ENCODE assay signal across 20 cellular contexts in the genomic region with DNA sequence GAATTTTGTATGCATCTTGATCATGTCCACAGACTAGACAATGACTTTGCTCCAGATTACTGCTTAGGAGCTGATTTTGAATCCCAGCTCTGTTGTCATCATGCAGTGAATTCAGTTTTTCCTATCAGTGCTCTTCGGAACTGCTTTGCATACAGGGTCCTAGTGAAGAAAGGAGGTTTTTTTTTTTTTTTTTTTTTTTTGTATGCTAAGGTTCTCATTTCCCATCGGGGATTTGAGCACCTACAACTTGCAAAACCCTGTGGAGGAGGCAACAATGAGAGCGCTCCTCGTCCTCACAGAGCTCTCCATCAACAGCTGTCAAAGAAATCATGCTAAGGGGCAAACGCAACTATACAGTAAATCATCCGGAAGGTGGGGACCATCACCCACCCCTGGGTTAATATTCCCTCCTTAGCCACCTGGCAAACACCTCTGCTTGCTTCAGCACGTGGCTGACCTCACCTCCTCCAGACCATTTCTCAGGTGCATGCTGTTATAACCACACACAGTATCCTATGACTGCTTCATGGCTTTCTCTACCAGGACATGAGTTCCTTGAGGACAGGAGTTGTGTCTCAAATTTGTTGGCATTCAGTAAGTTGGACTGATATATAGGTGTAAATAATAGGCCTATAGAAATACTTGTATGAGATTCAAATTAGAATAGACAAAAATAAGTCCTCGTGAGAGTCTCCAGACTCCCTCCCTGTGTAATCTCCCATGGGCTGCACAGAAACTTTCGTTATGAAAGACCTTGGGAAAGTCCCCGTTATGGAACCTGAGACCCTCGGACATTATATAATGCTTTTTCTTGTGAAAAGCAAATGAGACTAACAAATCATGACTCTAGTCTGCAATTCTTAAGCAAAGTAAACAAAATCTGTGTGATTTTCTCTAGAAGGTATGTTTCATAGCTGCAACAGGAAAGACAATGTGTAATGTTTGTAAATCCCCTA.
"Had no signal": no experiment of that assay in that cellular context is flagged by ENCODE, and none has a peak within 500 bp of the region (broad histone marks: within the 10 kb centered on the region; RNA-seq: fewer than 3 reads in every experiment).

No MANE protein-coding gene starts in this region.

- H3K36me3 ChIP-seq: adrenal gland, esophagus squamous epithelium, heart right ventricle, WERI-Rb-1 had no signal

- ATAC-seq: activated naive CD4-positive, alpha-beta T cell treated with anti-CD3 and anti-CD28 coated beads, Interleukin-2, amount 50 U/mL, for 72 hours; heart right ventricle had no signal

- H3K27me3 ChIP-seq: adrenal gland, esophagus squamous epithelium, heart right ventricle, tibial artery had no signal

- H3K27ac ChIP-seq: adrenal gland, esophagus squamous epithelium, heart right ventricle, left ventricle myocardium inferior, tibial artery, WERI-Rb-1 had no signal

- H3K9me3 ChIP-seq: adrenal gland, esophagus squamous epithelium, heart right ventricle, left ventricle myocardium inferior, tibial artery had no signal

- H3K4me3 ChIP-seq: adrenal gland, esophagus squamous epithelium, heart right ventricle, left ventricle myocardium inferior, tibial artery had no signal

- H3K4me1 ChIP-seq: adrenal gland, esophagus squamous epithelium, heart right ventricle, left ventricle myocardium inferior, tibial artery had no signal

- FAIRE-seq: astrocyte, endothelial cell of umbilical vein, urothelium cell line had no signal

- DNase-seq: activated CD4-positive, alpha-beta T cell treated with anti-CD3 and anti-CD28 coated beads for 1 hour; activated gamma-delta T cell treated with Interleukin-2 at 50 U/mL for 16 hours; activated T-cell treated with anti-CD3 and anti-CD28 coated beads for 4 hours; adrenal gland; effector CD8-positive, alpha-beta T cell; esophagus squamous epithelium; heart right ventricle; left ventricle myocardium inferior; naive B cell; retina; stimulated activated CD4-positive, alpha-beta T cell treated with anti-CD3 and anti-CD28 coated beads, Interleukin-1b, Interleukin-23, amount 100 ng/mL, for 48 hours; stimulated activated CD8-positive, alpha-beta memory T cell treated with anti-CD3 and anti-CD28 coated beads, Interleukin-4, amount 100 ng/mL, for 48 hours; stimulated activated naive CD4-positive, alpha-beta T cell treated with Interleukin-2 at 50 U/mL for 16 hours; substantia nigra; tibial artery; WERI-Rb-1 had no signal
